8 cellular contexts compared by ENCODE assay signal in the genomic region with DNA sequence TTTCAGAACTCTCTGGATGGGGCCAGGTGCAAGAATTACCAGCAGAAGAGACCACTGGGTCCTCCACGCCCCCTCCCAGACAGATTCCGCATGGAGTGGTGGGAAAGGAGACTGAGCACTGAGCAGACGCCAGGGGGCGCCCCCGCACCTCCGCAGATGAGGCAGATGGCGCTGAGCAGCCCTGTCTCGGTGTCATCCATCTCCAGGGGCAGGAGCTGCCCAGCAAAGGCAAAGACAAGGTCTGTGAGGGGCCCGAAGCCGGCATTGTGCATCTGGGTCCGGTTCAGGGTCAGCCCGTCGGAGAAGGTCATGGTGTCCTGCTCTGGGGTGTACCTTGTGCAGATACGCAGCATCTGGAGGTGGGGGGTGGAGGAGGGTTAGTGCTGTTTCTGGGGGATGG. TPM values are rescaled to one million over a fixed set of nuclear protein-coding genes. Genes with fewer than 3 reads are reported as not detected.
DNase-seq lines count a peak whose midpoint lies in the region; ATAC-seq and TF ChIP-seq lines count a peak whose summit lies in the region.

No MANE protein-coding gene starts in this region.

- H3K4me1 ChIP-seq in BLaER1 (peaks cover 88% of the 10 kb centered on the region), mammary epithelial cell (ENCODE audit: insufficient read depth, low read length) (peaks cover 22% of the 10 kb centered on the region)

- TF ChIP-seq CTCF in WTC11 (IDR thresholded peaks at IDR 0.05) (peak; percentile 97), mammary epithelial cell (conservative IDR thresholded peaks at IDR 0.05 in 1 of 2, IDR thresholded peaks at IDR 0.05 in 1 of 2; ENCODE audit: extremely low read depth in 1 of 2, insufficient read depth in 1 of 2, low read depth in 1 of 2, low read length in 2 of 2) (peak; percentile 71 to 95)

- H3K9me3 ChIP-seq in BLaER1, result no peaks in the 10 kb centered on the region
- no peaks in the 10 kb centered on the region for H3K9me3 ChIP-seq in mammary epithelial cell (replicated peaks; ENCODE audit: insufficient read depth, low read length)

- intact Hi-C loops in mammary epithelial cell (cut with micrococcal nuclease), result loop anchor here (1.0 kb wide), 5 partner anchors 38 to 108 kb away; partner anchors contain the start of genes AAAS and ESPL1

- 12% methylated on average over 13 of the region's 14 CpGs for WGBS in mammary epithelial cell (ENCODE audit: low coverage, missing lambda C conversion rate)

- H3K36me3 Mint-ChIP-seq in WTC11, result peaks cover 28% of the 10 kb centered on the region

- H2AFZ ChIP-seq in mammary epithelial cell (ENCODE audit: low read depth, low read length), result no peak overlapping the region

- no peak overlapping the region; the same call in 1 of the 2 replicates for H3K27ac ChIP-seq in BLaER1
- H3K27ac ChIP-seq in mammary epithelial cell (ENCODE audit: insufficient read depth, low read depth, low read length), result no peak overlapping the region

- no peaks in the 10 kb centered on the region for H4K20me1 ChIP-seq in BLaER1
- no peaks in the 10 kb centered on the region for H4K20me1 ChIP-seq in mammary epithelial cell (ENCODE audit: insufficient read depth, low read length)

- H3K9ac ChIP-seq in BLaER1 (no peak overlapping the region), mammary epithelial cell (ENCODE audit: insufficient read depth, low read length) (no peak overlapping the region)

- H3K79me2 ChIP-seq in mammary epithelial cell (ENCODE audit: insufficient read depth, low read length), result peaks cover 23% of the 10 kb centered on the region

- POLR2A ChIA-PET in WTC11 (lab: Charles Lee), result interaction anchor here (1.0 to 1.9 kb wide), 4 partner anchors 38 to 464 kb away, joined by 3 to 13 read pairs (median 4); partner anchors contain the start of gene ESPL1

- H3K36me3 ChIP-seq in BLaER1 (peaks cover 36% of the 10 kb centered on the region), H7 (replicated peaks; ENCODE audit: control insufficient read depth, insufficient read depth, low read length) (peaks cover 16% of the 10 kb centered on the region), mammary epithelial cell (ENCODE audit: insufficient read depth, low read length) (peaks cover 29% of the 10 kb centered on the region)

- H3K4me3 Mint-ChIP-seq in WTC11, result 0 out of 2 replicates have a peak overlapping the region, but pooled peaks have one; percentile 2

- H3K27me3 ChIP-seq in BLaER1, result no peaks in the 10 kb centered on the region
- H3K27me3 ChIP-seq in H7 (ENCODE audit: control insufficient read depth, insufficient read depth, low read length), result peaks cover under 1% of the 10 kb centered on the region; the same call in 1 of the 2 replicates
- no peaks in the 10 kb centered on the region for H3K27me3 ChIP-seq in mammary epithelial cell (ENCODE audit: insufficient read depth, low read length)

- in situ Hi-C loops in mammary epithelial cell (cut with MboI; ENCODE audit: low sequenced_read_pairs in 2 of 2), result loop anchor here in 1 of 2 donors (10.0 kb wide), 1 partner anchor 51 kb away; the partner anchor contains the start of gene ESPL1

- H3K4me2 ChIP-seq in BLaER1 (peak overlapping the region; percentile 93), mammary epithelial cell (ENCODE audit: insufficient read depth, low read depth, low read length) (no peak overlapping the region)

- TSS peak; percentile 16 for BruUV-seq in mammary epithelial cell (replicated peaks; lab: Mats Ljungman, UMichigan)

- ATAC-seq in WTC11 (peak; percentile 59), GM19467 (IDR thresholded peaks at IDR 0.05; ENCODE audit: unreplicated experiment) (no peak)

- peak overlapping the region; percentile 63; the same call in 1 of the 2 replicates for H3K27ac Mint-ChIP-seq in WTC11

- H3K9me3 Mint-ChIP-seq in WTC11, result no peaks in the 10 kb centered on the region

- CTCF ChIA-PET in WTC11 (lab: Charles Lee), result interaction anchor here (0.6 to 12.2 kb wide), 40 partner anchors 7 to 295 kb away, joined by 3 to 333 read pairs (median 7); partner anchors contain the start of genes AAAS, CSAD, ESPL1 and IGFBP6
- CTCF ChIA-PET in mammary epithelial cell (lab: Charles Lee; ENCODE audit: low non-redundant PET), result interaction anchor here (0.6 to 1.2 kb wide), 4 partner anchors 38 to 132 kb away, joined by 3 to 9 read pairs (median 8); a partner anchor contains a TSS

- no peaks in the 10 kb centered on the region for H3K27me3 Mint-ChIP-seq in WTC11 (ENCODE audit: low read depth)

- DNase-seq in H7 (peak; percentile 96), NCI-H345 (lab: John Stamatoyannopoulos, UW) (peak; percentile 81), WTC11 (ENCODE audit: low spot score) (peak; percentile 93), mammary epithelial cell (no peak), kidney glomerular epithelial cell (lab: John Stamatoyannopoulos, UW) (peak; percentile 25)
- DNase-seq in stimulated activated CD4-positive, alpha-beta T cell treated with anti-CD3 and anti-CD28 coated beads, Interleukin-2, amount 100 ng/mL, for 48 hours, result peak; percentile 85 to 86

- H3K4me1 Mint-ChIP-seq in WTC11, result peaks cover 57% of the 10 kb centered on the region

- H3K4me3 ChIP-seq in BLaER1 (no peak overlapping the region), H7 (ENCODE audit: insufficient read depth, low read depth, low read length) (no peak overlapping the region), mammary epithelial cell (replicated peaks in 1 of 3; ENCODE audit: insufficient read depth in 1 of 3, low read depth in 2 of 3, low read length in 3 of 3) (no peak overlapping the region)

- dilution Hi-C loops in mammary epithelial cell (cut with HindIII; ENCODE audit: low sequenced_read_pairs), result loop anchor here (5.0 to 10.0 kb wide), 2 partner anchors 51 to 79 kb away; partner anchors contain the start of gene ESPL1

TF ChIP-seq in WTC11, 78 proteins besides CTCF, POLR2A, EP300 and RAD21:
- TF ChIP-seq, protein P1, sequence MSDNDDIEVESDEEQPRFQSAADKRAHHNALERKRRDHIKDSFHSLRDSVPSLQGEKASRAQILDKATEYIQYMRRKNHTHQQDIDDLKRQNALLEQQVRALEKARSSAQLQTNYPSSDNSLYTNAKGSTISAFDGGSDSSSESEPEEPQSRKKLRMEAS (CRISPR knock-in tag; IDR thresholded peaks at IDR 0.05), result peak; percentile 19; the same call in 1 of the 2 replicates
- TF ChIP-seq, protein P2, sequence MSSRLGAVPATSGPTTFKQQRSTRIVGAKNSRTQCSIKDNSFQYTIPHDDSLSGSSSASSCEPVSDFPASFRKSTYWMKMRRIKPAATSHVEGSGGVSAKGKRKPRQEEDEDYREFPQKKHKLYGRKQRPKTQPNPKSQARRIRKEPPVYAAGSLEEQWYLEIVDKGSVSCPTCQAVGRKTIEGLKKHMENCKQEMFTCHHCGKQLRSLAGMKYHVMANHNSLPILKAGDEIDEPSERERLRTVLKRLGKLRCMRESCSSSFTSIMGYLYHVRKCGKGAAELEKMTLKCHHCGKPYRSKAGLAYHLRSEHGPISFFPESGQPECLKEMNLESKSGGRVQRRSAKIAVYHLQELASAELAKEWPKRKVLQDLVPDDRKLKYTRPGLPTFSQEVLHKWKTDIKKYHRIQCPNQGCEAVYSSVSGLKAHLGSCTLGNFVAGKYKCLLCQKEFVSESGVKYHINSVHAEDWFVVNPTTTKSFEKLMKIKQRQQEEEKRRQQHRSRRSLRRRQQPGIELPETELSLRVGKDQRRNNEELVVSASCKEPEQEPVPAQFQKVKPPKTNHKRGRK (CRISPR knock-in tag; IDR thresholded peaks at IDR 0.05; ENCODE audit: borderline replicate concordance), result no peak
- TF ChIP-seq ZNF121 (CRISPR knock-in tag; IDR thresholded peaks at IDR 0.05), result 0 out of 2 replicates have a peak, but pooled peaks have one; percentile 48

RNA-seq across cellular contexts. Expression of gene ITGB7, which starts 6.3 kb away (rescaled TPM):
- 0.30 and 0.52 TPM in 2 replicates for total RNA-seq in H7 (2014; rRNA removed; shearing (Covaris generic))
- total RNA-seq in WTC11 (2021) (0.90 to 1.4 TPM (median 1.1 TPM) in 3 replicates), mammary epithelial cell (1 to 10 TPM; 1.8 to 3.5 TPM)
- polyA plus RNA-seq in mammary epithelial cell, result 0.33 TPM
- polyA minus RNA-seq in mammary epithelial cell, result 7.1 TPM

RNA-seq across cellular contexts. Expression of gene RARG, which starts 18.7 kb away (rescaled TPM):
- total RNA-seq in H7 (2014; rRNA removed; shearing (Covaris generic)), result 50.1 and 58.1 TPM in 2 replicates
- total RNA-seq in WTC11 (2021) (68.1 to 77.2 TPM (median 69.7 TPM) in 3 replicates), mammary epithelial cell (10 to 100 TPM; 33.5 to 79.0 TPM)
- polyA plus RNA-seq in mammary epithelial cell, result 36.3 TPM
- 56.8 TPM for polyA minus RNA-seq in mammary epithelial cell

RNA-seq across cellular contexts. Expression of gene CSAD, which starts 32.6 kb away (rescaled TPM):
- total RNA-seq in H7 (2014; rRNA removed; shearing (Covaris generic)), result 3.0 and 3.4 TPM in 2 replicates
- total RNA-seq in WTC11 (2021) (11.5 to 12.6 TPM (median 12.3 TPM) in 3 replicates), mammary epithelial cell (10 to 100 TPM; 10.2 to 22.1 TPM)
- polyA plus RNA-seq in mammary epithelial cell, result 7.8 TPM
- 12.7 TPM for polyA minus RNA-seq in mammary epithelial cell

RNA-seq across cellular contexts. Expression of gene ZNF740, which starts 32.8 kb away (rescaled TPM):
- 8.7 and 9.1 TPM in 2 replicates for total RNA-seq in H7 (2014; rRNA removed; shearing (Covaris generic))
- total RNA-seq in WTC11 (2021), result 26.6 to 36.6 TPM (median 36.1 TPM) in 3 replicates
- 10 to 100 TPM; 10.0 to 30.9 TPM for total RNA-seq in mammary epithelial cell
- 5.9 TPM for polyA plus RNA-seq in mammary epithelial cell
- 33.1 TPM for polyA minus RNA-seq in mammary epithelial cell

RNA-seq across cellular contexts. Expression of gene ESPL1, which starts 54.8 kb away (rescaled TPM):
- total RNA-seq in H7 (2014; rRNA removed; shearing (Covaris generic)), result 43.6 and 46.2 TPM in 2 replicates
- total RNA-seq in WTC11 (2021) (41.5 to 61.4 TPM (median 48.5 TPM) in 3 replicates), mammary epithelial cell (10 to 100 TPM in 1 of 2 donors, under 1 TPM in 1; 0.67 to 19.7 TPM)
- 10.0 TPM for polyA plus RNA-seq in mammary epithelial cell
- 62.4 TPM for polyA minus RNA-seq in mammary epithelial cell
